8 cellular contexts compared by ENCODE assay signal in genomic region chr12:45762185-45763110, GRCh38.
DNase-seq lines count a peak whose midpoint lies in the region; ATAC-seq and TF ChIP-seq lines count a peak whose summit lies in the region.

No MANE protein-coding gene starts in this region.

- H3K4me3 ChIP-seq in fibroblast of pulmonary artery (replicated peaks; ENCODE audit: low read depth, low read length) = no peak overlapping the region
- H3K4me3 ChIP-seq in parathyroid adenoma (ENCODE audit: low read depth, low read length) = no peak overlapping the region

- H3K79me2 ChIP-seq in parathyroid adenoma = peaks cover 28% of the 10 kb centered on the region

- POLR2A ChIA-PET in RWPE1 (lab: Yijun Ruan, JAX; ENCODE audit: low non-redundant PET) = no interaction called here

- no peak overlapping the region for H3K27ac ChIP-seq in RWPE1
- no peak overlapping the region for H3K27ac ChIP-seq in parathyroid adenoma

- H3K9ac ChIP-seq in parathyroid adenoma = no peak overlapping the region

- ATAC-seq in HG03432 (IDR thresholded peaks at IDR 0.05; ENCODE audit: unreplicated experiment) = peak; percentile 78
- no peak for ATAC-seq in HG03097 (IDR thresholded peaks at IDR 0.05; ENCODE audit: low FRiP score, unreplicated experiment)

- no peaks in the 10 kb centered on the region for H3K36me3 ChIP-seq in parathyroid adenoma (ENCODE audit: control insufficient read depth, insufficient read depth, low read length)

- no peaks in the 10 kb centered on the region for H3K9me3 ChIP-seq in parathyroid adenoma (ENCODE audit: control insufficient read depth, low read length)

- H3K4me2 ChIP-seq in parathyroid adenoma (ENCODE audit: low read length) = no peak overlapping the region

- no peak overlapping the region for H2AFZ ChIP-seq in parathyroid adenoma

- H3K4me1 ChIP-seq in parathyroid adenoma = no peaks in the 10 kb centered on the region

- TF ChIP-seq CTCF in RWPE1 (conservative IDR thresholded peaks at IDR 0.05; ENCODE audit: low read depth) (peak; percentile 76), fibroblast of pulmonary artery (IDR thresholded peaks at IDR 0.05; ENCODE audit: low read length, missing control alignments) (peak; percentile 77), parathyroid adenoma (IDR thresholded peaks at IDR 0.05) (peak; percentile 43)

- CTCF ChIA-PET in RWPE1 (lab: Yijun Ruan, JAX) = interaction anchor here (0.6 to 1.1 kb wide), 4 partner anchors 10 to 814 kb away, joined by 3 to 4 read pairs (median 3); no protein-coding TSS in a partner anchor

- DNase-seq in NCI-H1417 (lab: John Stamatoyannopoulos, UW) = peak; percentile 7 to 77 (median 22)
- DNase-seq in NCI-H1417 treated with DMSO at 0.1 percent for 48 hours (lab: John Stamatoyannopoulos, UW) = no peak
- DNase-seq in RWPE1 (ENCODE audit: low spot score) = peak; percentile 59
- DNase-seq in fibroblast of pulmonary artery (ENCODE audit: low read depth) = peak; percentile 79
- DNase-seq in GF-D8 (lab: John Stamatoyannopoulos, UW) = no peak

- H3K27me3 ChIP-seq in parathyroid adenoma (ENCODE audit: control insufficient read depth, insufficient read depth, low read length) = no peaks in the 10 kb centered on the region

Comparison
In these comparisons a context has a peak if more than half of its experiments do, and no peak if none do; other contexts are left out.
1. DNase-seq: peak in NCI-H1417 (3 of 3), RWPE1 (single experiment) and fibroblast of pulmonary artery (single experiment); none in NCI-H1417 treated with DMSO at 0.1 percent for 48 hours (single experiment) and GF-D8 (single experiment).
2. Peak in every context shown above with its lines, with median percentiles within 50 percentile points of each other: CTCF ChIP-seq.